In genomic region chr1:213273546-213273945, GRCh38 we compare ENCODE assay signal across 20 cellular contexts.
DNase-seq lines count a peak whose midpoint lies in the region; ATAC-seq, FAIRE-seq and TF ChIP-seq lines count a peak whose summit lies in the region.
"Had no signal": no experiment of that assay in that cellular context is flagged by ENCODE, and none has a peak within 500 bp of the region (broad histone marks: within the 10 kb centered on the region; RNA-seq: fewer than 3 reads in every experiment).

No MANE protein-coding gene starts in this region.

- no peaks in the 10 kb centered on the region for H3K4me1 ChIP-seq in right cardiac atrium (ENCODE audit: control insufficient read depth, insufficient read depth, low read length)

- H3K27me3 ChIP-seq in right cardiac atrium (ENCODE audit: control insufficient read depth, insufficient read depth): no peaks in the 10 kb centered on the region

- no peak overlapping the region for H3K27ac ChIP-seq in right cardiac atrium (ENCODE audit: low read length)

- no peak for ATAC-seq in HG02981 (IDR thresholded peaks at IDR 0.05; ENCODE audit: unreplicated experiment)
- no peak for ATAC-seq in right cardiac atrium
- ATAC-seq: PC-3 had no signal

- no peaks in the 10 kb centered on the region for H3K9me3 ChIP-seq in right cardiac atrium (ENCODE audit: control insufficient read depth, low read length)

- intact Hi-C loops in right cardiac atrium (cut with DNase I): no loop called here

- 61% methylated on average over 2 of the region's 2 CpGs for WGBS in right cardiac atrium

- FAIRE-seq in endometrium (lab: Jason Lieb, UNC): peak; percentile 76
- FAIRE-seq: A204.1, GM12892 had no signal

- H3K4me3 ChIP-seq in AG10803 (ENCODE audit: low read length): no peak overlapping the region
- H3K4me3 ChIP-seq in fibroblast of villous mesenchyme (ENCODE audit: low read depth, low read length): no peak overlapping the region
- no peak overlapping the region for H3K4me3 ChIP-seq in right cardiac atrium (ENCODE audit: low read length)

- no peak for TF ChIP-seq CTCF in AG10803 (conservative IDR thresholded peaks at IDR 0.05; ENCODE audit: low read length)
- TF ChIP-seq CTCF in fibroblast of villous mesenchyme (IDR thresholded peaks at IDR 0.05; ENCODE audit: insufficient read depth, low read depth, low read length): no peak

- DNase-seq in AG10803 (ENCODE audit: low read depth): peak; percentile 93
- DNase-seq in GM04503 (ENCODE audit: low read depth): peak; percentile 80
- DNase-seq in fibroblast of villous mesenchyme (ENCODE audit: low read depth): peak; percentile 37
- DNase-seq in HPDE6-E6E7 (ENCODE audit: extremely low spot score): no peak
- DNase-seq in right cardiac atrium: no peak
- DNase-seq: DMS79, GOT3, HCEC 1CT, Kasumi-1, NCI-H1694, NCI-H2081, NCI-H446 treated with DMSO at 0.1 percent for 48 hours, NCI-H526 treated with DMSO at 0.1 percent for 48 hours, PC-3, Right ventricle myocardium superior, SW 1271 had no signal

Comparison
In these comparisons a context has a peak if more than half of its experiments do, and no peak if none do; other contexts are left out.
1. DNase-seq: peak in AG10803 (single experiment), GM04503 (single experiment) and fibroblast of villous mesenchyme (single experiment); none in HPDE6-E6E7 (single experiment) and right cardiac atrium (0 of 3).